Comparison of ENCODE assay signal across 25 cellular contexts in genomic region chr10:24992512-24993133, GRCh38. TPM values are rescaled to one million over a fixed set of nuclear protein-coding genes. Genes with fewer than 3 reads are reported as not detected.
"Had no signal": no experiment of that assay in that cellular context is flagged by ENCODE, and none has a peak within 500 bp of the region (broad histone marks: within the 10 kb centered on the region; RNA-seq: fewer than 3 reads in every experiment).

No MANE protein-coding gene starts in this region.

- H3K4me3 ChIP-seq: colonic mucosa, lower lobe of right lung, prostate gland, right atrium auricular region, skin epidermis, spleen, testis, tibial artery had no signal

- H3K9me3 ChIP-seq: colonic mucosa, lower lobe of right lung, prostate gland, right atrium auricular region, spleen, testis, tibial artery had no signal

- H3K4me3 Mint-ChIP-seq: dendritic cell treated with granulocyte-macrophage colony-stimulating factor and Interleukin-4, amounts not matched to agents 40 ng/mL and 50 ng/mL, for 4 days; immature natural killer cell; naive thymus-derived CD8-positive, alpha-beta T cell; nephron progenitor cell; stimulated activated memory B cell treated with anti-CD40 and anti-IgM and Interleukin-4, amounts not matched to agents 10 μg/mL and 1 μg/mL and 100 μg/mL, for 72 hours; type B pancreatic cell had no signal

- H3K27ac Mint-ChIP-seq: dendritic cell treated with granulocyte-macrophage colony-stimulating factor and Interleukin-4, amounts not matched to agents 40 ng/mL and 50 ng/mL, for 4 days; immature natural killer cell; nephron progenitor cell; stimulated activated memory B cell treated with anti-CD40 and anti-IgM and Interleukin-4, amounts not matched to agents 10 μg/mL and 1 μg/mL and 100 μg/mL, for 72 hours; type B pancreatic cell had no signal

- H3K36me3 Mint-ChIP-seq: immature natural killer cell; naive thymus-derived CD8-positive, alpha-beta T cell; stimulated activated memory B cell treated with anti-CD40 and anti-IgM and Interleukin-4, amounts not matched to agents 10 μg/mL and 1 μg/mL and 100 μg/mL, for 72 hours; type B pancreatic cell had no signal

- H3K27me3 ChIP-seq: colonic mucosa, right atrium auricular region, testis, tibial artery had no signal

- H3K9me3 Mint-ChIP-seq: dendritic cell treated with granulocyte-macrophage colony-stimulating factor and Interleukin-4, amounts not matched to agents 40 ng/mL and 50 ng/mL, for 4 days; immature natural killer cell; type B pancreatic cell had no signal

- H3K4me1 Mint-ChIP-seq: immature natural killer cell; naive thymus-derived CD8-positive, alpha-beta T cell; stimulated activated memory B cell treated with anti-CD40 and anti-IgM and Interleukin-4, amounts not matched to agents 10 μg/mL and 1 μg/mL and 100 μg/mL, for 72 hours had no signal

- DNase-seq: colonic mucosa; effector memory CD4-positive, alpha-beta T cell; hypothalamus; immature natural killer cell; islet precursor cell; left colon; left ventricle myocardium superior; lower lobe of right lung; naive thymus-derived CD8-positive, alpha-beta T cell; nephron progenitor cell; nucleus accumbens; spleen; stimulated activated CD4-positive, alpha-beta T cell treated with anti-CD3 and anti-CD28 coated beads, Interleukin-4, amount 100 ng/mL, for 4 hours; stimulated activated naive CD8-positive, alpha-beta T cell treated with anti-CD3 and anti-CD28 coated beads, Interleukin-15, Interleukin-2, amounts not matched to agents 100 U/mL and 50 U/mL, for 24 hours; substantia nigra; testis; tibial artery had no signal

- H3K27me3 Mint-ChIP-seq: stimulated activated memory B cell treated with anti-CD40 and anti-IgM and Interleukin-4, amounts not matched to agents 10 μg/mL and 1 μg/mL and 100 μg/mL, for 72 hours; type B pancreatic cell had no signal

- H3K4me1 ChIP-seq: colonic mucosa, lower lobe of right lung, prostate gland, spleen, testis, tibial artery had no signal

- H3K36me3 ChIP-seq: colonic mucosa, lower lobe of right lung, prostate gland, right atrium auricular region, spleen, tibial artery had no signal

- H3K27ac ChIP-seq: colonic mucosa, lower lobe of right lung, prostate gland, right atrium auricular region, skin epidermis, spleen, testis, tibial artery had no signal

- ATAC-seq: left colon; left ventricle myocardium superior; lower lobe of right lung; naive thymus-derived CD8-positive, alpha-beta T cell; stimulated activated memory B cell treated with anti-CD40 and anti-IgM and Interleukin-4, amounts not matched to agents 10 μg/mL and 1 μg/mL and 100 μg/mL, for 72 hours; stimulated activated naive CD8-positive, alpha-beta T cell treated with anti-CD3 and anti-CD28 coated beads, Interleukin-15, Interleukin-2, amounts not matched to agents 100 U/mL and 50 U/mL, for 24 hours had no signal

RNA-seq across cellular contexts. Expression of gene ENKUR, which starts 23.3 kb away (rescaled TPM):
- total RNA-seq: left ventricle myocardium superior; mesenteric fat pad; myocyte; naive thymus-derived CD8-positive, alpha-beta T cell; right atrium auricular region had no signal
- polyA plus RNA-seq: naive thymus-derived CD8-positive, alpha-beta T cell had no signal
